26 cellular contexts compared by ENCODE assay signal in the genomic region with DNA sequence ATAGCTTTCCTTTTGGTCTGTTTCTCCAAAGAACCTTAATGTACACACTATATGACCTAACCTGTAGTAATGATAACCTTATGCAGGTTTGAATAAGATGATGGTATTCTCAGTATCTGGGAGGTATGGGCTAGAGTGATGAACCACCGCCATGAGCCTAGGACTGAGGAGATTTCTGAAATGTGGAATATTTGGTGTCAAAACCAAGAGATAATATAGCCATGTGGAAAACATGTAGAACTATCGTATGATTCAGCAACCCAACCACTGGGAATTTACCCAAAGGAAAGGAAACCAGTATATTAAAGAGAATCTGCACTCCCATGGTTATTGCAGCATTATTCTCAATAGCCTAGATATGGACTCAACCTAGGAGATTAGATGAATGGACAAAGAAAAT.
"Had no signal": no experiment of that assay in that cellular context is flagged by ENCODE, and none has a peak within 500 bp of the region (broad histone marks: within the 10 kb centered on the region; RNA-seq: fewer than 3 reads in every experiment).

No MANE protein-coding gene starts in this region.

- H3K4me3 Mint-ChIP-seq: naive thymus-derived CD4-positive, alpha-beta T cell; natural killer cell; nephron; neural progenitor cell; stimulated activated effector memory CD8-positive, alpha-beta T cell treated with anti-CD3 and anti-CD28 coated beads, Interleukin-12 subunit alpha, Interleukin-12 subunit beta, amount 100 ng/mL, for 72 hours; stimulated activated naive CD8-positive, alpha-beta T cell treated with anti-CD3 and anti-CD28 coated beads, Interleukin-15, amount 100 ng/mL, for 72 hours had no signal

- H3K9me3 ChIP-seq: pancreas, prostate gland, right lobe of liver, sigmoid colon, suprapubic skin, testis, tibial artery, transverse colon, upper lobe of left lung had no signal

- H3K9ac ChIP-seq: neural progenitor cell had no signal

- H3K36me3 ChIP-seq: neural progenitor cell, pancreas, prostate gland, right lobe of liver, sigmoid colon, suprapubic skin, tibial artery, transverse colon, upper lobe of left lung had no signal

- H3K27me3 ChIP-seq: neural progenitor cell, pancreas, right lobe of liver, sigmoid colon, suprapubic skin, testis, tibial artery, transverse colon, upper lobe of left lung had no signal

- H3K27me3 Mint-ChIP-seq: naive thymus-derived CD4-positive, alpha-beta T cell; stimulated activated naive CD8-positive, alpha-beta T cell treated with anti-CD3 and anti-CD28 coated beads, Interleukin-15, amount 100 ng/mL, for 72 hours had no signal

- ATAC-seq: naive thymus-derived CD4-positive, alpha-beta T cell; natural killer cell; pancreas; stimulated activated effector memory CD8-positive, alpha-beta T cell treated with anti-CD3 and anti-CD28 coated beads, Interleukin-12 subunit alpha, Interleukin-12 subunit beta, amount 100 ng/mL, for 72 hours; stimulated activated naive CD8-positive, alpha-beta T cell treated with anti-CD3 and anti-CD28 coated beads, Interleukin-15, amount 100 ng/mL, for 72 hours; stimulated activated naive CD8-positive, alpha-beta T cell treated with anti-CD3 and anti-CD28 coated beads, Interleukin-15, Interleukin-2, amounts not matched to agents 100 U/mL and 50 U/mL, for 24 hours had no signal

- H3K4me3 ChIP-seq: neural progenitor cell, pancreas, prostate gland, right lobe of liver, sigmoid colon, suprapubic skin, testis, tibial artery, transverse colon, upper lobe of left lung had no signal

- H3K36me3 Mint-ChIP-seq: natural killer cell; neural progenitor cell; stimulated activated effector memory CD8-positive, alpha-beta T cell treated with anti-CD3 and anti-CD28 coated beads, Interleukin-12 subunit alpha, Interleukin-12 subunit beta, amount 100 ng/mL, for 72 hours had no signal

- H3K27ac Mint-ChIP-seq: naive thymus-derived CD4-positive, alpha-beta T cell; natural killer cell; nephron; neural progenitor cell; stimulated activated effector memory CD8-positive, alpha-beta T cell treated with anti-CD3 and anti-CD28 coated beads, Interleukin-12 subunit alpha, Interleukin-12 subunit beta, amount 100 ng/mL, for 72 hours had no signal

- H3K4me2 ChIP-seq: neural progenitor cell had no signal

- H2AFZ ChIP-seq: neural progenitor cell had no signal

- H3K9me3 Mint-ChIP-seq: natural killer cell; nephron; neural progenitor cell; stimulated activated effector memory CD8-positive, alpha-beta T cell treated with anti-CD3 and anti-CD28 coated beads, Interleukin-12 subunit alpha, Interleukin-12 subunit beta, amount 100 ng/mL, for 72 hours had no signal

- DNase-seq: naive thymus-derived CD4-positive, alpha-beta T cell; natural killer cell; occipital lobe; pancreas; retina; right cardiac atrium; right lobe of liver; sigmoid colon; small intestine; stimulated activated CD4-positive, alpha-beta T cell treated with anti-CD3 and anti-CD28 coated beads, Interleukin-15, amount 100 ng/mL, for 24 hours; stimulated activated CD4-positive, alpha-beta T cell treated with anti-CD3 and anti-CD28 coated beads, Interleukin-2, amount 100 ng/mL, for 24 hours; stimulated activated CD4-positive, alpha-beta T cell treated with anti-CD3 and anti-CD28 coated beads, Interleukin-2, amount 100 ng/mL, for 48 hours; stimulated activated CD4-positive, alpha-beta T cell treated with anti-CD3 and anti-CD28 coated beads, Interleukin-4, amount 100 ng/mL, for 24 hours; stimulated activated naive CD4-positive, alpha-beta T cell; stimulated activated naive CD8-positive, alpha-beta T cell treated with anti-CD3 and anti-CD28 coated beads, Interleukin-15, amount 100 ng/mL, for 72 hours; stimulated activated naive CD8-positive, alpha-beta T cell treated with anti-CD3 and anti-CD28 coated beads, Interleukin-15, Interleukin-2, amounts not matched to agents 100 U/mL and 50 U/mL, for 24 hours; substantia nigra; testis; tibial artery; transverse colon; upper lobe of left lung had no signal

- H3K4me1 ChIP-seq: neural progenitor cell, pancreas, prostate gland, right lobe of liver, sigmoid colon, testis, upper lobe of left lung had no signal

- H3K27ac ChIP-seq: neural progenitor cell, prostate gland, right lobe of liver, sigmoid colon, suprapubic skin, testis, tibial artery, transverse colon, upper lobe of left lung had no signal
